Comparison of ENCODE assay signal across 1 cellular context in genomic region chr1:32263744-32264143, GRCh38.
TF ChIP-seq lines count a peak whose summit lies in the region.

No MANE protein-coding gene starts in this region.

TF ChIP-seq in GM23338, 12 proteins besides CTCF, POLR2A, EP300 and RAD21 (continued from another document):
- TF ChIP-seq EZH2 (IDR thresholded peaks at IDR 0.05; ENCODE audit: low read depth, unreplicated experiment): no peak
- no peak for TF ChIP-seq ZNF462 (CRISPR knock-in tag; IDR thresholded peaks at IDR 0.05)
TF ChIP-seq in GM23338: peak in this region for 0.
